Comparison of ENCODE assay signal across 27 cellular contexts in genomic region chr6:168009331-168009730, GRCh38. TPM values are rescaled to one million over a fixed set of nuclear protein-coding genes. Genes with fewer than 3 reads are reported as not detected.
"Had no signal": no experiment of that assay in that cellular context is flagged by ENCODE, and none has a peak within 500 bp of the region (broad histone marks: within the 10 kb centered on the region; RNA-seq: fewer than 3 reads in every experiment).

No MANE protein-coding gene starts in this region.

- H3K4me3 Mint-ChIP-seq: activated CD8-positive, alpha-beta T cell treated with anti-CD3 and anti-CD28 coated beads for 36 hours; activated naive CD4-positive, alpha-beta T cell treated with anti-CD3 and anti-CD28 coated beads, Interleukin-2, amount 10 ng/mL, durations not matched to agents 7 days and 5 days; activated naive CD8-positive, alpha-beta T cell treated with anti-CD3 and anti-CD28 coated beads for 36 hours; activated T-cell treated with anti-CD3 and anti-CD28 coated beads, Interleukin-2, amount 50 U/mL, for 72 hours; T-helper 1 cell treated with Interleukin-12 subunit alpha and Interleukin-12 subunit beta and Interleukin-4 antibody, amounts not matched to agents 30 μg/mL and 1 μg/mL, for 36 hours had no signal

- H3K4me3 ChIP-seq: Peyer's patch, SJSA1 had no signal

- ATAC-seq: activated CD4-positive, CD25-positive, alpha-beta regulatory T cell treated with anti-CD3 and anti-CD28 coated beads, Interleukin-2, amount 50 U/mL, for 24 hours; activated CD8-positive, alpha-beta T cell treated with anti-CD3 and anti-CD28 coated beads for 36 hours; activated T-cell treated with anti-CD3 and anti-CD28 coated beads, Interleukin-2, amount 50 U/mL, for 72 hours had no signal

- H3K4me1 ChIP-seq: Peyer's patch had no signal

- H3K27me3 Mint-ChIP-seq: activated CD8-positive, alpha-beta T cell treated with anti-CD3 and anti-CD28 coated beads for 36 hours; activated naive CD4-positive, alpha-beta T cell treated with anti-CD3 and anti-CD28 coated beads, Interleukin-2, amount 10 ng/mL, durations not matched to agents 7 days and 5 days; activated naive CD8-positive, alpha-beta T cell treated with anti-CD3 and anti-CD28 coated beads for 36 hours had no signal

- H3K27ac Mint-ChIP-seq: activated CD8-positive, alpha-beta T cell treated with anti-CD3 and anti-CD28 coated beads for 36 hours; activated naive CD4-positive, alpha-beta T cell treated with anti-CD3 and anti-CD28 coated beads, Interleukin-2, amount 10 ng/mL, durations not matched to agents 7 days and 5 days; activated naive CD8-positive, alpha-beta T cell treated with anti-CD3 and anti-CD28 coated beads for 36 hours; activated T-cell treated with anti-CD3 and anti-CD28 coated beads, Interleukin-2, amount 50 U/mL, for 72 hours; activated T-helper 2 cell treated with anti-CD3 and anti-CD28 coated beads, Interferon-gamma antibody, Interleukin-2, Interleukin-4, amounts not matched to agents 10 μg/mL and 5 μg/mL and 100 μg/mL, durations not matched to agents 14 hours and 24 hours and 36 hours; T-helper 1 cell treated with Interleukin-12 subunit alpha and Interleukin-12 subunit beta and Interleukin-4 antibody, amounts not matched to agents 30 μg/mL and 1 μg/mL, for 36 hours had no signal

- H3K36me3 ChIP-seq: Peyer's patch, SJSA1 had no signal

- H3K27ac ChIP-seq: Peyer's patch, RWPE1, SJSA1 had no signal

- H3K36me3 Mint-ChIP-seq: activated naive CD4-positive, alpha-beta T cell treated with anti-CD3 and anti-CD28 coated beads, Interleukin-2, amount 10 ng/mL, durations not matched to agents 7 days and 5 days; activated naive CD8-positive, alpha-beta T cell treated with anti-CD3 and anti-CD28 coated beads for 36 hours had no signal

- H3K9me3 ChIP-seq: SJSA1 had no signal

- DNase-seq: activated CD4-positive, alpha-beta T cell treated with anti-CD3 and anti-CD28 coated beads for 4 hours; activated CD8-positive, alpha-beta memory T cell treated with anti-CD3 and anti-CD28 coated beads, Interleukin-2, amount 50 U/mL, for 4 hours; activated CD8-positive, alpha-beta T cell treated with anti-CD3 and anti-CD28 coated beads for 36 hours; activated gamma-delta T cell treated with Interleukin-2 at 50 U/mL for 16 hours; activated naive CD4-positive, alpha-beta T cell treated with anti-CD3 and anti-CD28 coated beads, Interleukin-2, amount 10 ng/mL, durations not matched to agents 7 days and 5 days; activated naive CD8-positive, alpha-beta T cell treated with anti-CD3 and anti-CD28 coated beads for 36 hours; activated T-cell treated with anti-CD3 and anti-CD28 coated beads, Interleukin-2, amount 50 U/mL, for 72 hours; central memory CD4-positive, alpha-beta T cell; KG1; NCI-H1048; NCI-H1417; NCI-H2029; NCI-H2107; NCI-H345; NCI-H510A; NCI-H526 treated with DMSO at 0.1 percent for 48 hours; NCI-H82; Peyer's patch; Right ventricle myocardium superior had no signal

- H3K4me1 Mint-ChIP-seq: activated naive CD4-positive, alpha-beta T cell treated with anti-CD3 and anti-CD28 coated beads, Interleukin-2, amount 10 ng/mL, durations not matched to agents 7 days and 5 days; activated naive CD8-positive, alpha-beta T cell treated with anti-CD3 and anti-CD28 coated beads for 36 hours had no signal

- H3K27me3 ChIP-seq: Peyer's patch, SJSA1 had no signal

- FAIRE-seq: bronchial epithelial cell had no signal

RNA-seq across cellular contexts. Expression of gene KIF25, which starts 11.9 kb away (rescaled TPM):
- total RNA-seq: activated CD8-positive, alpha-beta T cell treated with anti-CD3 and anti-CD28 coated beads for 36 hours; activated naive CD8-positive, alpha-beta T cell treated with anti-CD3 and anti-CD28 coated beads for 36 hours; activated T-helper 2 cell treated with anti-CD3 and anti-CD28 coated beads, Interferon-gamma antibody, Interleukin-2, Interleukin-4, amounts not matched to agents 10 μg/mL and 5 μg/mL and 100 μg/mL, durations not matched to agents 14 hours and 24 hours and 36 hours; bronchial epithelial cell; LHCN-M2; M059J; Peyer's patch; SJSA1 had no signal
